ENCODE assay signal across 11 cellular contexts in the genomic region with DNA sequence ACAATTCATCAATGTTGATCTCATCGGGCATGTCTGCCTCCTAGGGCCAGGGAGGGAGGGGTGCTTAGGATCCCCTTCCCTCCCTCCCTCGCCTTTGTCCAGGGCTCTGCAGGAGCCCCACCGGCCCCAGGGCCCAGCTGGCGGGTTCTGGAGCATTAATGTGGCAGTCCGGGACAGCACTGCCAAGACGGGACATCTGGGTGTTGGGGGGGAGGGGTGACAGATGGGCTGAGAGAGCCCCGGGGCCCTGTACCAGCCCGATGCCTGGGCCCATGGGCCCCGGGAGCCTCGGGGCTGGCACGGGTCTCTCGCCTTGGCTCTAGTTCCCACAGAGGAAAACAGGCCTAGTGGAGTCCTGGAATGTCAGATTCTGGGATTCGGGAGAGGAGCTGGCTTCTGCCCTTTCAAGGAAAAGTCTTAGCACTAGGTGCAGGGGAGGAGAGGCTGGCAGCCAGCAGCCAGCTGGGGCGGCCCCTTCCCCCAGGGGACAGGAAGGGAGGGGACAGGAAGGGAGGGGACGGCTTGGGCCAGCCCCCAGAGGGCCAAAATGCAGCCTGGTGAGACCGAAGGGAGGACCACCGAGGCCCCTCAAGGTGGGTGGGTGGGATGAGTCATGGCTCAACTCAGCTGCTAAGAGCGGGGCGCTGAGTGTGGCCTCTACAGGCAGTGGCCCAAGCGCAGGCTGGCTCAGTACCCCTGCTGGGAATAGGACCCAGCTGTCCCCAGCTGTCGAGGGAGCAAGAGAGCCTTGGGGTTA. TPM values are rescaled to one million over a fixed set of nuclear protein-coding genes. Genes with fewer than 3 reads are reported as not detected.
A peak's percentile ranks its signal among the peaks of the same experiment; 100 is the strongest.
DNase-seq lines count a peak whose midpoint lies in the region; ATAC-seq and TF ChIP-seq lines count a peak whose summit lies in the region.
"Had no signal": no experiment of that assay in that cellular context is flagged by ENCODE, and none has a peak within 500 bp of the region (broad histone marks: within the 10 kb centered on the region; RNA-seq: fewer than 3 reads in every experiment).

No MANE protein-coding gene starts in this region.

- H3K4me1 Mint-ChIP-seq in WTC11: peaks cover 48% of the 10 kb centered on the region

- H3K36me3 ChIP-seq in rectal smooth muscle tissue (ENCODE audit: control insufficient read depth, insufficient read depth, low read length): no peaks in the 10 kb centered on the region

- peak overlapping the region; percentile 68 for H3K9ac ChIP-seq in rectal smooth muscle tissue (ENCODE audit: low read length)

- no peaks in the 10 kb centered on the region for H3K9me3 Mint-ChIP-seq in WTC11

- TF ChIP-seq CTCF in WTC11 (IDR thresholded peaks at IDR 0.05): no peak

- CTCF ChIA-PET in WTC11 (lab: Charles Lee): interaction anchor here (1.0 to 2.9 kb wide), 4 partner anchors 10 to 134 kb away, joined by 3 to 20 read pairs (median 8); a partner anchor contains a TSS

- peaks cover 24% of the 10 kb centered on the region for H3K4me1 ChIP-seq in rectal smooth muscle tissue (ENCODE audit: control insufficient read depth, insufficient read depth, low read length)

- H3K27ac ChIP-seq in rectal smooth muscle tissue (ENCODE audit: low read depth, low read length): peak overlapping the region; percentile 96
- H3K27ac ChIP-seq: HL-60 had no signal

- POLR2A ChIA-PET in WTC11 (lab: Charles Lee): interaction anchor here (3.3 kb wide), 1 partner anchor 11 kb away, joined by 20 read pairs; a partner anchor contains a TSS

- peaks cover 20% of the 10 kb centered on the region for H3K27me3 Mint-ChIP-seq in WTC11 (ENCODE audit: low read depth)

- H3K27me3 ChIP-seq in rectal smooth muscle tissue (ENCODE audit: control insufficient read depth, insufficient read depth, low read length): no peaks in the 10 kb centered on the region

- no peak for ATAC-seq in WTC11
- no peak for ATAC-seq in GM21381 (IDR thresholded peaks at IDR 0.05; ENCODE audit: unreplicated experiment)
- no peak for ATAC-seq in HG02885 (IDR thresholded peaks at IDR 0.05; ENCODE audit: poor library complexity, unreplicated experiment)

- peak overlapping the region; percentile 62 for H3K4me3 ChIP-seq in rectal smooth muscle tissue (ENCODE audit: low read length)

- DNase-seq in DMS 273 treated with DMSO at 0.1 percent for 48 hours (lab: John Stamatoyannopoulos, UW): peak; percentile 86
- DNase-seq in WTC11 (ENCODE audit: low spot score): peak; percentile 25
- DNase-seq in hypothalamus (lab: John Stamatoyannopoulos, UW): peak in 47 of 51 donors; percentile 24 to 95 (median 83)
- DNase-seq in cerebellum (ENCODE audit: low spot score): no peak
- no peak for DNase-seq in NK-92 treated with Interleukin-12 subunit alpha and Interleukin-12 subunit beta, amount 100 ng/mL, for 24 hours (lab: John Stamatoyannopoulos, UW)
- DNase-seq: activated T-cell treated with anti-CD3 and anti-CD28 coated beads, Interleukin-2, amount 50 U/mL, for 48 hours had no signal

- 0 out of 2 replicates have a peak overlapping the region, but pooled peaks have one; percentile 12 for H3K4me3 Mint-ChIP-seq in WTC11

- H3K27ac Mint-ChIP-seq in WTC11: no peak overlapping the region; the same call in 1 of the 2 replicates

- H3K36me3 Mint-ChIP-seq in WTC11: no peaks in the 10 kb centered on the region

TF ChIP-seq in WTC11, 78 proteins besides CTCF, POLR2A, EP300 and RAD21:
- TF ChIP-seq, protein P1, sequence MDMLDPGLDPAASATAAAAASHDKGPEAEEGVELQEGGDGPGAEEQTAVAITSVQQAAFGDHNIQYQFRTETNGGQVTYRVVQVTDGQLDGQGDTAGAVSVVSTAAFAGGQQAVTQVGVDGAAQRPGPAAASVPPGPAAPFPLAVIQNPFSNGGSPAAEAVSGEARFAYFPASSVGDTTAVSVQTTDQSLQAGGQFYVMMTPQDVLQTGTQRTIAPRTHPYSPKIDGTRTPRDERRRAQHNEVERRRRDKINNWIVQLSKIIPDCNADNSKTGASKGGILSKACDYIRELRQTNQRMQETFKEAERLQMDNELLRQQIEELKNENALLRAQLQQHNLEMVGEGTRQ (CRISPR knock-in tag; IDR thresholded peaks at IDR 0.05): no peak
- TF ChIP-seq ZNF263 (CRISPR knock-in tag; IDR thresholded peaks at IDR 0.05; ENCODE audit: low read depth): no peak
- TF ChIP-seq, protein P2, sequence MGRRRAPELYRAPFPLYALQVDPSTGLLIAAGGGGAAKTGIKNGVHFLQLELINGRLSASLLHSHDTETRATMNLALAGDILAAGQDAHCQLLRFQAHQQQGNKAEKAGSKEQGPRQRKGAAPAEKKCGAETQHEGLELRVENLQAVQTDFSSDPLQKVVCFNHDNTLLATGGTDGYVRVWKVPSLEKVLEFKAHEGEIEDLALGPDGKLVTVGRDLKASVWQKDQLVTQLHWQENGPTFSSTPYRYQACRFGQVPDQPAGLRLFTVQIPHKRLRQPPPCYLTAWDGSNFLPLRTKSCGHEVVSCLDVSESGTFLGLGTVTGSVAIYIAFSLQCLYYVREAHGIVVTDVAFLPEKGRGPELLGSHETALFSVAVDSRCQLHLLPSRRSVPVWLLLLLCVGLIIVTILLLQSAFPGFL (CRISPR knock-in tag; IDR thresholded peaks at IDR 0.05; ENCODE audit: borderline replicate concordance): no peak

RNA-seq across cellular contexts. Expression of a gene that starts 3.1 kb away (rescaled TPM):
- 32.3 to 33.8 TPM (median 33.4 TPM) in 3 replicates for total RNA-seq in WTC11 (2021)
- 1.5 TPM for total RNA-seq in cerebellum
- total RNA-seq: RPMI7951 had no signal

RNA-seq across cellular contexts. Expression of a gene that starts 11.3 kb away (rescaled TPM):
- total RNA-seq in WTC11 (2021) (335 to 400 TPM (median 358 TPM) in 3 replicates), cerebellum (53.1 TPM)

RNA-seq across cellular contexts. Expression of a gene that starts 29.1 kb away (rescaled TPM):
- total RNA-seq in WTC11 (2021) (5.2 to 6.8 TPM (median 5.9 TPM) in 3 replicates), cerebellum (16.6 TPM)

RNA-seq across cellular contexts. Expression of a gene that starts 50.9 kb away (rescaled TPM):
- total RNA-seq in WTC11 (2021) (16.1 to 22.3 TPM (median 21.3 TPM) in 3 replicates), cerebellum (not detected)
- total RNA-seq: RPMI7951 had no signal

Comparison
In these comparisons a context has a peak if more than half of its experiments do, and no peak if none do; other contexts are left out.
1. DNase-seq: peak in DMS 273 treated with DMSO at 0.1 percent for 48 hours (single experiment), WTC11 (single experiment) and hypothalamus (47 of 51); none in cerebellum (single experiment) and NK-92 treated with Interleukin-12 subunit alpha and Interleukin-12 subunit beta, amount 100 ng/mL, for 24 hours (single experiment).
2. RNA of a gene that starts 3.1 kb away (total RNA-seq): 32.3 to 33.8 TPM in WTC11; 1.5 TPM in cerebellum (single experiment); every median in the first group is over 10 times any median in the second.